Comparison of ENCODE assay signal across 1 cellular context in genomic region chr12:2177751-2178150, GRCh38.
TF ChIP-seq lines count a peak whose summit lies in the region.

No MANE protein-coding gene starts in this region.

TF ChIP-seq in IMR-90, 13 proteins besides CTCF, POLR2A, EP300 and RAD21 (continued from another document):
- TF ChIP-seq CHD1 (IDR thresholded peaks at IDR 0.05; ENCODE audit: low read depth, low read length): no peak
